1 cellular context compared by ENCODE assay signal in the genomic region with DNA sequence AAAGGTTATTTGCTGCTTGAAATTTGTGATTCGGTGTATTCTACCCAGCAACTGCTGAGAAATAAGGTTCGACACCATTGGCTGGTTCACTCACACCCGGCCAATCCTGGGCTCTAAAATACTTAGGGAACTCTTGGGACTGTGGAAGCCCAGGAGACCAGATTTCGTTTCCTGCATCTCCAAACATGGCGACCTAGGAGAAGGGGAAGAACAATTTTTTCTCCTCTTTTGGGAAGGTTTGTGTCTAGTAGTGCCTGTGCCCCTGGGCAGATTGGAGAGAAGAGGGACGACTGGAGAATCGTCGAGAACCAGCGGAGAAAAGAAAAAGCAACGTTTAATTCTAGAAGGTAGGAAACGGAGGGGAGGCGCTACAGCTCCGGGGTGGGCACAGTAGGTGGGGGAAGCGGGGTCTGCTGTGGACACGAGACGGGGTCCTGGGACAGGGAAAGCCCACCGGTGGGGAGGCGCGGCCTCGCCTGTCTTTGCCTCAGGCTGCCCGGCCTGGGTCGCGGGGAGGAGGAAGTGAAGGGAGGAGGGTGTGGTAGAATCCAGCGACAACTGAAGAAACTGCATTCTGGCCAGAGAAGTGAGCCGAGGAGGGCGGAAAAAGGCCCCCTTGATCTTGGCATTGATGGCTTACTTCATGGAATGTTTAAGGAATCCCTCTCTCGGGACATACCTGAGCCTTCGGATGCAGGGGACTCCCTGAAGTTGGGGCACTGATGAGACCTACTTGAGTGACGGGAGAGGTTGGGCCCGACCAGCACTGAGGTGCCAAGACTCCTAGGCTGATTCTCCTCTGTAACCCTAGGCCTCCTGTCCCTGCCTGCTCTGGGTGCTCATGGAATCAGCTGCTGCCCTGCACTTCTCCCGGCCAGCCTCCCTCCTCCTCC.
TF ChIP-seq lines count a peak whose summit lies in the region.

A gene (plus strand): TSS at position 160 of the 893 bp plus-strand sequence. CDS start 682 bp downstream, at position 842.

TF ChIP-seq in HepG2, 621 proteins besides CTCF, POLR2A, EP300 and RAD21 (continued from another document and continues in another):
- TF ChIP-seq, protein P1, sequence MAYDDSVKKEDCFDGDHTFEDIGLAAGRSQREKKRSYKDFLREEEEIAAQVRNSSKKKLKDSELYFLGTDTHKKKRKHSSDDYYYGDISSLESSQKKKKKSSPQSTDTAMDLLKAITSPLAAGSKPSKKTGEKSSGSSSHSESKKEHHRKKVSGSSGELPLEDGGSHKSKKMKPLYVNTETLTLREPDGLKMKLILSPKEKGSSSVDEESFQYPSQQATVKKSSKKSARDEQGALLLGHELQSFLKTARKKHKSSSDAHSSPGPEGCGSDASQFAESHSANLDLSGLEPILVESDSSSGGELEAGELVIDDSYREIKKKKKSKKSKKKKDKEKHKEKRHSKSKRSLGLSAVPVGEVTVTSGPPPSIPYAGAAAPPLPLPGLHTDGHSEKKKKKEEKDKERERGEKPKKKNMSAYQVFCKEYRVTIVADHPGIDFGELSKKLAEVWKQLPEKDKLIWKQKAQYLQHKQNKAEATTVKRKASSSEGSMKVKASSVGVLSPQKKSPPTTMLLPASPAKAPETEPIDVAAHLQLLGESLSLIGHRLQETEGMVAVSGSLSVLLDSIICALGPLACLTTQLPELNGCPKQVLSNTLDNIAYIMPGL (CRISPR knock-in tag; IDR thresholded peaks at IDR 0.05; ENCODE audit: borderline replicate concordance in 1 of 2, low read depth in 1 of 2) = peak in 1 of 2 experiments; percentile 95; a peak in 2 of 4 replicates
- peak; percentile 58; the same call in 1 of the 2 replicates for TF ChIP-seq KDM5B (CRISPR knock-in tag; IDR thresholded peaks at IDR 0.05; ENCODE audit: borderline replicate concordance)
- TF ChIP-seq, protein P2, sequence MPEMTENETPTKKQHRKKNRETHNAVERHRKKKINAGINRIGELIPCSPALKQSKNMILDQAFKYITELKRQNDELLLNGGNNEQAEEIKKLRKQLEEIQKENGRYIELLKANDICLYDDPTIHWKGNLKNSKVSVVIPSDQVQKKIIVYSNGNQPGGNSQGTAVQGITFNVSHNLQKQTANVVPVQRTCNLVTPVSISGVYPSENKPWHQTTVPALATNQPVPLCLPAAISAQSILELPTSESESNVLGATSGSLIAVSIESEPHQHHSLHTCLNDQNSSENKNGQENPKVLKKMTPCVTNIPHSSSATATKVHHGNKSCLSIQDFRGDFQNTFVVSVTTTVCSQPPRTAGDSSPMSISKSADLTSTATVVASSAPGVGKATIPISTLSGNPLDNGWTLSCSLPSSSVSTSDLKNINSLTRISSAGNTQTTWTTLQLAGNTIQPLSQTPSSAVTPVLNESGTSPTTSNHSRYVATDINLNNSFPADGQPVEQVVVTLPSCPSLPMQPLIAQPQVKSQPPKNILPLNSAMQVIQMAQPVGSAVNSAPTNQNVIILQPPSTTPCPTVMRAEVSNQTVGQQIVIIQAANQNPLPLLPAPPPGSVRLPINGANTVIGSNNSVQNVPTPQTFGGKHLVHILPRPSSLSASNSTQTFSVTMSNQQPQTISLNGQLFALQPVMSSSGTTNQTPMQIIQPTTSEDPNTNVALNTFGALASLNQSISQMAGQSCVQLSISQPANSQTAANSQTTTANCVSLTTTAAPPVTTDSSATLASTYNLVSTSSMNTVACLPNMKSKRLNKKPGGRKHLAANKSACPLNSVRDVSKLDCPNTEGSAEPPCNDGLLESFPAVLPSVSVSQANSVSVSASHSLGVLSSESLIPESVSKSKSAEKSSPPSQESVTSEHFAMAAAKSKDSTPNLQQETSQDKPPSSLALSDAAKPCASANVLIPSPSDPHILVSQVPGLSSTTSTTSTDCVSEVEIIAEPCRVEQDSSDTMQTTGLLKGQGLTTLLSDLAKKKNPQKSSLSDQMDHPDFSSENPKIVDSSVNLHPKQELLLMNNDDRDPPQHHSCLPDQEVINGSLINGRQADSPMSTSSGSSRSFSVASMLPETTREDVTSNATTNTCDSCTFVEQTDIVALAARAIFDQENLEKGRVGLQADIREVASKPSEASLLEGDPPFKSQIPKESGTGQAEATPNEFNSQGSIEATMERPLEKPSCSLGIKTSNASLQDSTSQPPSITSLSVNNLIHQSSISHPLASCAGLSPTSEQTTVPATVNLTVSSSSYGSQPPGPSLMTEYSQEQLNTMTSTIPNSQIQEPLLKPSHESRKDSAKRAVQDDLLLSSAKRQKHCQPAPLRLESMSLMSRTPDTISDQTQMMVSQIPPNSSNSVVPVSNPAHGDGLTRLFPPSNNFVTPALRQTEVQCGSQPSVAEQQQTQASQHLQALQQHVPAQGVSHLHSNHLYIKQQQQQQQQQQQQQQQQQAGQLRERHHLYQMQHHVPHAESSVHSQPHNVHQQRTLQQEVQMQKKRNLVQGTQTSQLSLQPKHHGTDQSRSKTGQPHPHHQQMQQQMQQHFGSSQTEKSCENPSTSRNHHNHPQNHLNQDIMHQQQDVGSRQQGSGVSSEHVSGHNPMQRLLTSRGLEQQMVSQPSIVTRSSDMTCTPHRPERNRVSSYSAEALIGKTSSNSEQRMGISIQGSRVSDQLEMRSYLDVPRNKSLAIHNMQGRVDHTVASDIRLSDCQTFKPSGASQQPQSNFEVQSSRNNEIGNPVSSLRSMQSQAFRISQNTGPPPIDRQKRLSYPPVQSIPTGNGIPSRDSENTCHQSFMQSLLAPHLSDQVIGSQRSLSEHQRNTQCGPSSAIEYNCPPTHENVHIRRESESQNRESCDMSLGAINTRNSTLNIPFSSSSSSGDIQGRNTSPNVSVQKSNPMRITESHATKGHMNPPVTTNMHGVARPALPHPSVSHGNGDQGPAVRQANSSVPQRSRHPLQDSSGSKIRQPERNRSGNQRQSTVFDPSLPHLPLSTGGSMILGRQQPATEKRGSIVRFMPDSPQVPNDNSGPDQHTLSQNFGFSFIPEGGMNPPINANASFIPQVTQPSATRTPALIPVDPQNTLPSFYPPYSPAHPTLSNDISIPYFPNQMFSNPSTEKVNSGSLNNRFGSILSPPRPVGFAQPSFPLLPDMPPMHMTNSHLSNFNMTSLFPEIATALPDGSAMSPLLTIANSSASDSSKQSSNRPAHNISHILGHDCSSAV (CRISPR knock-in tag; IDR thresholded peaks at IDR 0.05; ENCODE audit: borderline replicate concordance) = no peak
- TF ChIP-seq, protein P3, sequence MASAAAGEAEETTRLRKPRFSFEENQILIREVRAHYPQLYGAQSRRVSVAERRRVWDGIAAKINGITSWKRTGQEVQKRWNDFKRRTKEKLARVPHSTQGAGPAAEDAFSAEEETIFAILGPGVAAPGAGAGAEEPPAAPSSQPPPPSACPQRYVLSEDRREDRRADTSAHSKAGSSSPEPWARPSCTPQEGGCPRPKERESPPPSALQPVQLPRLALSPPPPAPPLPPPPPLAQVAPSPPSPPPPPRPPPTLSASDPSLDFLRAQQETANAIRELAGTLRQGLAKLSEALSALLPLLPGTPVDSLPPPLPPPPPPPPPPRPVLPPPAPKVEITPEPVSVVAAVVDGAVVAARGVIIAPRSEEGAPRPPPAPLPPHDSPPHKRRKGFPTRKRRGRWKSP (CRISPR knock-in tag; IDR thresholded peaks at IDR 0.05) = no peak
- no peak for TF ChIP-seq ZNF644 (CRISPR knock-in tag; IDR thresholded peaks at IDR 0.05; ENCODE audit: low read depth)
- no peak for TF ChIP-seq PAWR (CRISPR knock-in tag; IDR thresholded peaks at IDR 0.05; ENCODE audit: borderline replicate concordance)
- no peak for TF ChIP-seq FOXJ3 (CRISPR knock-in tag; IDR thresholded peaks at IDR 0.05; ENCODE audit: borderline replicate concordance)
- TF ChIP-seq, protein P4, sequence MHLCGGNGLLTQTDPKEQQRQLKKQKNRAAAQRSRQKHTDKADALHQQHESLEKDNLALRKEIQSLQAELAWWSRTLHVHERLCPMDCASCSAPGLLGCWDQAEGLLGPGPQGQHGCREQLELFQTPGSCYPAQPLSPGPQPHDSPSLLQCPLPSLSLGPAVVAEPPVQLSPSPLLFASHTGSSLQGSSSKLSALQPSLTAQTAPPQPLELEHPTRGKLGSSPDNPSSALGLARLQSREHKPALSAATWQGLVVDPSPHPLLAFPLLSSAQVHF (CRISPR knock-in tag; IDR thresholded peaks at IDR 0.05) = peak; percentile 43; the same call in 1 of the 2 replicates
- TF ChIP-seq FOXK2 (IDR thresholded peaks at IDR 0.05) = 0 out of 2 replicates have a peak, but pooled peaks have one; percentile 4
- TF ChIP-seq FOXA1 (IDR thresholded peaks at IDR 0.05) = no peak
- no peak for TF ChIP-seq FOXA1 (CRISPR knock-in tag; IDR thresholded peaks at IDR 0.05)
- no peak; the same call in 1 of the 2 replicates for TF ChIP-seq ZNF274 (CRISPR knock-in tag; IDR thresholded peaks at IDR 0.05)
- no peak for TF ChIP-seq SIX1 (CRISPR knock-in tag; IDR thresholded peaks at IDR 0.05; ENCODE audit: borderline replicate concordance)
- peak; percentile 68 for TF ChIP-seq ZNF501 (CRISPR knock-in tag; IDR thresholded peaks at IDR 0.05)
- TF ChIP-seq SMAD9 (CRISPR knock-in tag; IDR thresholded peaks at IDR 0.05) = no peak
- no peak for TF ChIP-seq KMT2B (CRISPR knock-in tag; IDR thresholded peaks at IDR 0.05)
- TF ChIP-seq ZC3H4 (CRISPR knock-in tag; IDR thresholded peaks at IDR 0.05; ENCODE audit: borderline replicate concordance) = no peak
- TF ChIP-seq, protein P5, sequence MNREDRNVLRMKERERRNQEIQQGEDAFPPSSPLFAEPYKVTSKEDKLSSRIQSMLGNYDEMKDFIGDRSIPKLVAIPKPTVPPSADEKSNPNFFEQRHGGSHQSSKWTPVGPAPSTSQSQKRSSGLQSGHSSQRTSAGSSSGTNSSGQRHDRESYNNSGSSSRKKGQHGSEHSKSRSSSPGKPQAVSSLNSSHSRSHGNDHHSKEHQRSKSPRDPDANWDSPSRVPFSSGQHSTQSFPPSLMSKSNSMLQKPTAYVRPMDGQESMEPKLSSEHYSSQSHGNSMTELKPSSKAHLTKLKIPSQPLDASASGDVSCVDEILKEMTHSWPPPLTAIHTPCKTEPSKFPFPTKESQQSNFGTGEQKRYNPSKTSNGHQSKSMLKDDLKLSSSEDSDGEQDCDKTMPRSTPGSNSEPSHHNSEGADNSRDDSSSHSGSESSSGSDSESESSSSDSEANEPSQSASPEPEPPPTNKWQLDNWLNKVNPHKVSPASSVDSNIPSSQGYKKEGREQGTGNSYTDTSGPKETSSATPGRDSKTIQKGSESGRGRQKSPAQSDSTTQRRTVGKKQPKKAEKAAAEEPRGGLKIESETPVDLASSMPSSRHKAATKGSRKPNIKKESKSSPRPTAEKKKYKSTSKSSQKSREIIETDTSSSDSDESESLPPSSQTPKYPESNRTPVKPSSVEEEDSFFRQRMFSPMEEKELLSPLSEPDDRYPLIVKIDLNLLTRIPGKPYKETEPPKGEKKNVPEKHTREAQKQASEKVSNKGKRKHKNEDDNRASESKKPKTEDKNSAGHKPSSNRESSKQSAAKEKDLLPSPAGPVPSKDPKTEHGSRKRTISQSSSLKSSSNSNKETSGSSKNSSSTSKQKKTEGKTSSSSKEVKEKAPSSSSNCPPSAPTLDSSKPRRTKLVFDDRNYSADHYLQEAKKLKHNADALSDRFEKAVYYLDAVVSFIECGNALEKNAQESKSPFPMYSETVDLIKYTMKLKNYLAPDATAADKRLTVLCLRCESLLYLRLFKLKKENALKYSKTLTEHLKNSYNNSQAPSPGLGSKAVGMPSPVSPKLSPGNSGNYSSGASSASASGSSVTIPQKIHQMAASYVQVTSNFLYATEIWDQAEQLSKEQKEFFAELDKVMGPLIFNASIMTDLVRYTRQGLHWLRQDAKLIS (CRISPR knock-in tag; IDR thresholded peaks at IDR 0.05) = no peak
- TF ChIP-seq MBD4 (IDR thresholded peaks at IDR 0.05; ENCODE audit: borderline replicate concordance, low read length) = no peak
- TF ChIP-seq, protein P6, sequence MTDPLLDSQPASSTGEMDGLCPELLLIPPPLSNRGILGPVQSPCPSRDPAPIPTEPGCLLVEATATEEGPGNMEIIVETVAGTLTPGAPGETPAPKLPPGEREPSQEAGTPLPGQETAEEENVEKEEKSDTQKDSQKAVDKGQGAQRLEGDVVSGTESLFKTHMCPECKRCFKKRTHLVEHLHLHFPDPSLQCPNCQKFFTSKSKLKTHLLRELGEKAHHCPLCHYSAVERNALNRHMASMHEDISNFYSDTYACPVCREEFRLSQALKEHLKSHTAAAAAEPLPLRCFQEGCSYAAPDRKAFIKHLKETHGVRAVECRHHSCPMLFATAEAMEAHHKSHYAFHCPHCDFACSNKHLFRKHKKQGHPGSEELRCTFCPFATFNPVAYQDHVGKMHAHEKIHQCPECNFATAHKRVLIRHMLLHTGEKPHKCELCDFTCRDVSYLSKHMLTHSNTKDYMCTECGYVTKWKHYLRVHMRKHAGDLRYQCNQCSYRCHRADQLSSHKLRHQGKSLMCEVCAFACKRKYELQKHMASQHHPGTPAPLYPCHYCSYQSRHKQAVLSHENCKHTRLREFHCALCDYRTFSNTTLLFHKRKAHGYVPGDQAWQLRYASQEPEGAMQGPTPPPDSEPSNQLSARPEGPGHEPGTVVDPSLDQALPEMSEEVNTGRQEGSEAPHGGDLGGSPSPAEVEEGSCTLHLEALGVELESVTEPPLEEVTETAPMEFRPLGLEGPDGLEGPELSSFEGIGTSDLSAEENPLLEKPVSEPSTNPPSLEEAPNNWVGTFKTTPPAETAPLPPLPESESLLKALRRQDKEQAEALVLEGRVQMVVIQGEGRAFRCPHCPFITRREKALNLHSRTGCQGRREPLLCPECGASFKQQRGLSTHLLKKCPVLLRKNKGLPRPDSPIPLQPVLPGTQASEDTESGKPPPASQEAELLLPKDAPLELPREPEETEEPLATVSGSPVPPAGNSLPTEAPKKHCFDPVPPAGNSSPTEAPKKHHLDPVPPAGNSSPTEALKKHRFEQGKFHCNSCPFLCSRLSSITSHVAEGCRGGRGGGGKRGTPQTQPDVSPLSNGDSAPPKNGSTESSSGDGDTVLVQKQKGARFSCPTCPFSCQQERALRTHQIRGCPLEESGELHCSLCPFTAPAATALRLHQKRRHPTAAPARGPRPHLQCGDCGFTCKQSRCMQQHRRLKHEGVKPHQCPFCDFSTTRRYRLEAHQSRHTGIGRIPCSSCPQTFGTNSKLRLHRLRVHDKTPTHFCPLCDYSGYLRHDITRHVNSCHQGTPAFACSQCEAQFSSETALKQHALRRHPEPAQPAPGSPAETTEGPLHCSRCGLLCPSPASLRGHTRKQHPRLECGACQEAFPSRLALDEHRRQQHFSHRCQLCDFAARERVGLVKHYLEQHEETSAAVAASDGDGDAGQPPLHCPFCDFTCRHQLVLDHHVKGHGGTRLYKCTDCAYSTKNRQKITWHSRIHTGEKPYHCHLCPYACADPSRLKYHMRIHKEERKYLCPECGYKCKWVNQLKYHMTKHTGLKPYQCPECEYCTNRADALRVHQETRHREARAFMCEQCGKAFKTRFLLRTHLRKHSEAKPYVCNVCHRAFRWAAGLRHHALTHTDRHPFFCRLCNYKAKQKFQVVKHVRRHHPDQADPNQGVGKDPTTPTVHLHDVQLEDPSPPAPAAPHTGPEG (CRISPR knock-in tag; IDR thresholded peaks at IDR 0.05) = 0 out of 2 replicates have a peak, but pooled peaks have one; percentile 25
- no peak for TF ChIP-seq SIX4 (CRISPR knock-in tag; IDR thresholded peaks at IDR 0.05)
